In the genomic region with DNA sequence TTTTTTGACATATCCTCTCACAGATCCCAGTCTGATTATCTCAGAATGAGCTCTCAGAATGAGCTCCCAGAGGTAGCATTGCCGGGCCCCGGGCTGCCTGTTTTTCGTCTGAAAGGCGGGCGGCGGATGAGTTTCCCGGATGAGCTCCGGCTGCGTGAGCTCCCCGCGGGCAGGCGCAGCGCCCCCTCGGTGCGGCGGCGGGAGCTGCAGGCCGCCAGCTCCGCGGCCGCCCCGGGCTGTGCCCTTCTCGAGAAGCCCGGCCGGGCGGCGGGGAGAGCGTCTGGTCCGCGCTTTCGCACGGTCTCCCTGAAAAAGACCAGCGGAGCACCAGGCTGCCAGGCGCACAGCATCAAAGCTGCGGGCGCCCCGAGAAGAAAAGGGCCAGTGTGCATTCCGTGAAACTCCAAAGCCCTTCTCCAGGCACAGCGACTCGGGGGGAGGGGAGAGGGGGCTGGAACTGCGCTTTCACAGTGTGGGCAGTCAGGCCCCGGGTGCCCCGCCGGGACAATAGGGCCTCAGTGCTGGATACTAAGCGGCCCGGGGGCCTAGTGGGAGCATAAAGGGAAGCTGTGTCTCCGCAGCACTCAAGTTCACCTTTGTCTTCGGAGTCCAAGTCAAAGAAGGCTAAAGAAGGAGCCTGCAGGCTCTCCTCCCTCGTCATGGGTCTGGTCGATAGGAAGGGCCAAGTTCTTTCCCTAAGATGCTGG, we compare ENCODE assay signal across 1 cellular context.
TF ChIP-seq lines count a peak whose summit lies in the region.

No MANE protein-coding gene starts in this region.

TF ChIP-seq in Ishikawa, 13 proteins besides CTCF, POLR2A, EP300 and RAD21 (continued from another document):
- TF ChIP-seq TAF1 (IDR thresholded peaks at IDR 0.05; ENCODE audit: low read depth), result peak; percentile 40; the same call in 1 of the 2 replicates
- TF ChIP-seq YY1 (IDR thresholded peaks at IDR 0.05; ENCODE audit: low read depth), result 0 out of 2 replicates have a peak, but pooled peaks have one; percentile 33
- TF ChIP-seq FOXM1 (IDR thresholded peaks at IDR 0.05; ENCODE audit: borderline replicate concordance, low read depth), result no peak
- TF ChIP-seq EGR1 (IDR thresholded peaks at IDR 0.05), result no peak
- TF ChIP-seq, protein P1, sequence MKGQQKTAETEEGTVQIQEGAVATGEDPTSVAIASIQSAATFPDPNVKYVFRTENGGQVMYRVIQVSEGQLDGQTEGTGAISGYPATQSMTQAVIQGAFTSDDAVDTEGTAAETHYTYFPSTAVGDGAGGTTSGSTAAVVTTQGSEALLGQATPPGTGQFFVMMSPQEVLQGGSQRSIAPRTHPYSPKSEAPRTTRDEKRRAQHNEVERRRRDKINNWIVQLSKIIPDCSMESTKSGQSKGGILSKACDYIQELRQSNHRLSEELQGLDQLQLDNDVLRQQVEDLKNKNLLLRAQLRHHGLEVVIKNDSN (IDR thresholded peaks at IDR 0.05), result no peak
